In the genomic region with DNA sequence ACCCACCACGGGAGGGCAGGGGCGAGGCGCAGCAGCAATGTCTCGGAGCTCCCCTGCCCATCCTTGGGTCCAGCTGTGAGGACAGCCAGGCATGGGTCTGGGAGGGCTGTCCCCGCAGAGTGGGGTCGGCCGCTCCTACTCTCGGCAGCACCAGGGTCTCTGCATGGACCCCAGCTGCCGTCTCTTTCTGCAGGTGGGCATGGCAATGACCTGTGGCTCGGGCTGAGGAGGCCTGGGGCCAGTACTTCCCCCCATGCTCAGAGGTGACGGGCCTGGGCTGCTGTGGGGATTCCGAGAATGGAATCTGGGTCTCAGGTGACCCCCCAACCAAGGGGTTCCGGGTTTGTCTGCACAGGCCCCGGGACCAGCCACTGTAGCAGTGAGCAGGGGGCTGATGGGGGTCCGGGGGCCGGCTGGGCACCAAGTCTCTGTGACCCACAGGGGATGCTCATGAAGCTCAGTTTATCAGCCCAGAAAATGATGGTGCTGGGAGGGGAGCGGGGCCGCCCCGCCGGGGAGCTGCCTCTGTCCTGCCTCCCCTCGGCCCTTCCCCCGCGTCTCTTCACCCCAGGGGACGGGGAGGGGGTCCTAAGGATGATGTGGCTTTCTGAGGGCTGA, we compare ENCODE assay signal across 27 cellular contexts. TPM values are rescaled to one million over a fixed set of nuclear protein-coding genes. Genes with fewer than 3 reads are reported as not detected.
DNase-seq lines count a peak whose midpoint lies in the region; ATAC-seq and TF ChIP-seq lines count a peak whose summit lies in the region.
"Had no signal": no experiment of that assay in that cellular context is flagged by ENCODE, and none has a peak within 500 bp of the region (broad histone marks: within the 10 kb centered on the region; RNA-seq: fewer than 3 reads in every experiment).

No MANE protein-coding gene starts in this region.

- no peak overlapping the region for H3K14ac ChIP-seq in IMR-90 (replicated peaks; ENCODE audit: low read depth, low read length)

- no peak overlapping the region for H4K8ac ChIP-seq in IMR-90 (ENCODE audit: low read depth in 2 of 2, low read length in 2 of 2)

- POLR2A ChIA-PET in IMR-90 (lab: Charles Lee; ENCODE audit: unreplicated experiment): no interaction called here

- no peak overlapping the region for H2BK20ac ChIP-seq in IMR-90 (ENCODE audit: low read depth, low read length)

- H3K79me1 ChIP-seq in IMR-90 (ENCODE audit: low read depth in 1 of 2, low read length in 2 of 2): no peaks in the 10 kb centered on the region

- H3K9me3 ChIP-seq in IMR-90 (ENCODE audit: control insufficient read depth, insufficient read depth, low read length) (no peaks in the 10 kb centered on the region), endocrine pancreas (ENCODE audit: control insufficient read depth, low read length) (no peaks in the 10 kb centered on the region), muscle layer of colon (ENCODE audit: low read length) (no peaks in the 10 kb centered on the region), stomach smooth muscle (ENCODE audit: control insufficient read depth in 2 of 2, low read length in 2 of 2) (no peaks in the 10 kb centered on the region)
- H3K9me3 ChIP-seq: BLaER1, SJCRH30 had no signal

- H2AK5ac ChIP-seq in IMR-90 (ENCODE audit: low read depth, low read length): no peak overlapping the region; the same call in 1 of the 2 replicates

- TF ChIP-seq POLR2A in IMR-90 (IDR thresholded peaks at IDR 0.05; ENCODE audit: low read depth, low read length): no peak

- H3K56ac ChIP-seq in IMR-90 (ENCODE audit: extremely low read depth, insufficient read depth, low read length): no peak overlapping the region

- H3K4me2 ChIP-seq in IMR-90 (ENCODE audit: low read depth, low read length): no peak overlapping the region
- H3K4me2 ChIP-seq: BLaER1 had no signal

- no peak overlapping the region for H2BK120ac ChIP-seq in IMR-90 (ENCODE audit: low read depth, low read length)

- H3K9me1 ChIP-seq in IMR-90 (ENCODE audit: insufficient read depth, low read length): 0 out of 2 replicates have a peak, but pooled peaks cover 3% of the 10 kb centered on the region

- no peak overlapping the region for H4K5ac ChIP-seq in IMR-90 (ENCODE audit: low read depth, low read length)

- H3K36me3 ChIP-seq in IMR-90 (ENCODE audit: control insufficient read depth, insufficient read depth, low read length) (no peaks in the 10 kb centered on the region), endocrine pancreas (ENCODE audit: control insufficient read depth, insufficient read depth, low read length) (no peaks in the 10 kb centered on the region), muscle layer of colon (ENCODE audit: insufficient read depth, low read length) (peaks cover 6% of the 10 kb centered on the region), stomach smooth muscle (ENCODE audit: control insufficient read depth in 2 of 2, insufficient read depth in 2 of 2, low read length in 2 of 2) (no peaks in the 10 kb centered on the region)
- H3K36me3 ChIP-seq: BLaER1, SJCRH30 had no signal

- no peak overlapping the region for H3K23ac ChIP-seq in IMR-90 (ENCODE audit: low read depth, low read length)

- no peaks in the 10 kb centered on the region; the same call in 1 of the 2 replicates for H4K20me1 ChIP-seq in IMR-90 (ENCODE audit: insufficient read depth, low read length)

- BruUV-seq in IMR-90 (replicated peaks; lab: Mats Ljungman, UMichigan): no TSS peak

- DNase-seq in IMR-90 (no peak), HCEC 1CT (no peak), NCI-H2227 treated with DMSO at 0.1 percent for 48 hours (lab: John Stamatoyannopoulos, UW) (no peak)
- no peak for DNase-seq in activated effector memory CD4-positive, alpha-beta T cell treated with anti-CD3 and anti-CD28 coated beads, Interleukin-2, amount 50 U/mL, for 16 hours
- DNase-seq: CD4-positive, CD25-positive, alpha-beta regulatory T cell; DMS153; DND-41; H9; Karpas-422; NCI-H1092; NCI-H1417 treated with DMSO at 0.1 percent for 48 hours; NCI-H1694 treated with DMSO at 0.1 percent for 48 hours; NCI-H2081; NCI-H345; NCI-H524; NCI-H748 treated with DMSO at 0.1 percent for 48 hours; PC-3; SJCRH30 had no signal

- H3K4me3 ChIP-seq in IMR-90 (ENCODE audit: insufficient read depth, low read depth, low read length): no peak overlapping the region
- no peak overlapping the region for H3K4me3 ChIP-seq in endocrine pancreas (ENCODE audit: control insufficient read depth, insufficient read depth, low read length)
- H3K4me3 ChIP-seq in muscle layer of colon (ENCODE audit: low read depth in 1 of 2, low read length in 2 of 2): no peak overlapping the region
- H3K4me3 ChIP-seq in stomach smooth muscle (ENCODE audit: low read length in 2 of 2): no peak overlapping the region
- H3K4me3 ChIP-seq: BLaER1, SJCRH30 had no signal

- in situ Hi-C loops in IMR-90 (cut with MboI; ENCODE audit: low sequenced_read_pairs): no loop called here

- H2AK9ac ChIP-seq in IMR-90 (replicated peaks; ENCODE audit: low read depth, low read length, poor library complexity): peak overlapping the region; percentile 23

- peak overlapping the region; percentile 39 for H2AFZ ChIP-seq in IMR-90 (replicated peaks; ENCODE audit: low read length, poor library complexity)

- CTCF ChIA-PET in IMR-90 (lab: Yijun Ruan, JAX): no interaction called here

- no peak overlapping the region for H2BK15ac ChIP-seq in IMR-90 (ENCODE audit: low read depth, low read length)

- no peak overlapping the region for H3K4ac ChIP-seq in IMR-90 (ENCODE audit: low read depth, low read length)

- H2BK5ac ChIP-seq in IMR-90 (ENCODE audit: low read depth, low read length, poor library complexity, severe bottlenecking): no peak overlapping the region

- no peak for ATAC-seq in IMR-90 (ENCODE audit: low read depth)
- ATAC-seq: PC-3, Right ventricle myocardium inferior, SK-N-SH treated with all-trans-retinoic acid at 6 μM for 48 hours had no signal

- WGBS in IMR-90 (ENCODE audit: extremely low coverage in 2 of 2, insufficient read length in 1 of 2), 2 experiments: 79% methylated on average over 9 of the region's 24 CpGs; no CpG with 5 or more reads in 1 of the 2 experiments

- no peak overlapping the region for H4K91ac ChIP-seq in IMR-90 (ENCODE audit: insufficient read depth, low read depth, low read length)

- H3K4me1 ChIP-seq in IMR-90 (ENCODE audit: control insufficient read depth, insufficient read depth, low read length): peaks cover 13% of the 10 kb centered on the region
- H3K4me1 ChIP-seq in endocrine pancreas (ENCODE audit: control insufficient read depth, insufficient read depth, low read length): no peaks in the 10 kb centered on the region
- H3K4me1 ChIP-seq in muscle layer of colon (ENCODE audit: insufficient read depth, low read length): peaks cover 49% of the 10 kb centered on the region
- peaks cover 74% of the 10 kb centered on the region for H3K4me1 ChIP-seq in stomach smooth muscle (ENCODE audit: control insufficient read depth, insufficient read depth, low read length)

- H3K9ac ChIP-seq in IMR-90 (ENCODE audit: low read depth, low read length) (no peak overlapping the region), endocrine pancreas (ENCODE audit: control insufficient read depth, insufficient read depth, low read length) (peak overlapping the region; percentile 3), muscle layer of colon (ENCODE audit: low read length) (no peak overlapping the region), stomach smooth muscle (ENCODE audit: low read length in 2 of 2) (no peak overlapping the region)
- H3K9ac ChIP-seq: BLaER1 had no signal

- TF ChIP-seq RAD21 in IMR-90 (IDR thresholded peaks at IDR 0.05; ENCODE audit: low read length): no peak

- intact Hi-C loops in IMR-90 (cut with micrococcal nuclease): no loop called here

- dilution Hi-C loops in IMR-90 (cut with HindIII; ENCODE audit: low sequenced_read_pairs, unreplicated experiment): no loop called here

- H3K18ac ChIP-seq in IMR-90 (ENCODE audit: low read depth, low read length): no peak overlapping the region

- no peak for TF ChIP-seq CTCF in IMR-90 (conservative IDR thresholded peaks at IDR 0.05; ENCODE audit: low read depth, low read length)

- no peaks in the 10 kb centered on the region for H3K27me3 ChIP-seq in IMR-90 (ENCODE audit: control insufficient read depth, insufficient read depth, low read length)
- H3K27me3 ChIP-seq in endocrine pancreas (ENCODE audit: control insufficient read depth, insufficient read depth, low read length): no peaks in the 10 kb centered on the region
- H3K27me3 ChIP-seq in muscle layer of colon (ENCODE audit: control insufficient read depth in 1 of 2, insufficient read depth in 2 of 2, low read length in 2 of 2): no peaks in the 10 kb centered on the region
- H3K27me3 ChIP-seq in stomach smooth muscle (ENCODE audit: control insufficient read depth in 1 of 2, insufficient read depth in 2 of 2, low read length in 2 of 2): no peaks in the 10 kb centered on the region

- H3K27ac ChIP-seq in IMR-90 (ENCODE audit: insufficient read depth, low read length) (no peak overlapping the region), muscle layer of colon (ENCODE audit: low read depth, low read length) (peak overlapping the region; percentile 66), stomach smooth muscle (ENCODE audit: low read length) (peak overlapping the region; percentile 62)
- H3K27ac ChIP-seq: BLaER1, HL-60, SJCRH30 had no signal

TF ChIP-seq in IMR-90, 13 proteins besides CTCF, POLR2A, EP300 and RAD21:
- no peak for TF ChIP-seq MXI1 (IDR thresholded peaks at IDR 0.05; ENCODE audit: borderline replicate concordance, low read depth, low read length)
- no peak for TF ChIP-seq CEBPB (IDR thresholded peaks at IDR 0.05; ENCODE audit: low read depth, low read length)
- no peak for TF ChIP-seq FOS (IDR thresholded peaks at IDR 0.05; ENCODE audit: low read depth, low read length)
- no peak for TF ChIP-seq NFE2L2 (IDR thresholded peaks at IDR 0.05; ENCODE audit: low read depth, low read length)
- no peak for TF ChIP-seq SMC3 (IDR thresholded peaks at IDR 0.05; ENCODE audit: low read depth, low read length)

RNA-seq across cellular contexts. Expression of gene CACNA1H, which starts 23.5 kb away (rescaled TPM):
- total RNA-seq in IMR-90 (2012; rRNA removed): 1.6 and 1.7 TPM in 2 replicates
- polyA plus RNA-seq in IMR-90 (2012; rRNA removed): 5.8 and 6.1 TPM in 2 replicates
- polyA plus RNA-seq in IMR-90 (2012; cell fraction: cytosol; rRNA removed): 4.9 and 8.1 TPM in 2 replicates
- 12.2 and 35.8 TPM in 2 replicates for polyA plus RNA-seq in IMR-90 (2012; cell fraction: nucleus; rRNA removed; ENCODE audit: low replicate concordance)
- total RNA-seq: RPMI7951 had no signal

RNA-seq across cellular contexts. Expression of gene TPSG1, which starts 48.7 kb away (rescaled TPM):
- total RNA-seq in IMR-90 (2012; rRNA removed): not detected in 2 replicates
- not detected in 2 replicates for polyA plus RNA-seq in IMR-90 (2012; rRNA removed)
- not detected in 2 replicates for polyA plus RNA-seq in IMR-90 (2012; cell fraction: cytosol; rRNA removed)
- polyA plus RNA-seq in IMR-90 (2012; cell fraction: nucleus; rRNA removed; ENCODE audit: low replicate concordance): not detected in 2 replicates
- total RNA-seq: CD4-positive, CD25-positive, alpha-beta regulatory T cell; H9; PC-3; SJCRH30 had no signal
- polyA plus RNA-seq: AG04450; CD4-positive, CD25-positive, alpha-beta regulatory T cell had no signal

RNA-seq across cellular contexts. Expression of gene TPSB2, which starts 53.6 kb away (rescaled TPM):
- total RNA-seq in IMR-90 (2012; rRNA removed): not detected in 2 replicates
- polyA plus RNA-seq in IMR-90 (2012; rRNA removed): not detected in 2 replicates
- polyA plus RNA-seq in IMR-90 (2012; cell fraction: cytosol; rRNA removed): not detected in 2 replicates
- not detected in 2 replicates for polyA plus RNA-seq in IMR-90 (2012; cell fraction: nucleus; rRNA removed; ENCODE audit: low replicate concordance)
- total RNA-seq: CD4-positive, CD25-positive, alpha-beta regulatory T cell; H9; PC-3; RPMI7951; SJCRH30 had no signal
- polyA plus RNA-seq: AG04450; CD4-positive, CD25-positive, alpha-beta regulatory T cell had no signal
